Comparison of ENCODE assay signal across 12 cellular contexts in the genomic region with DNA sequence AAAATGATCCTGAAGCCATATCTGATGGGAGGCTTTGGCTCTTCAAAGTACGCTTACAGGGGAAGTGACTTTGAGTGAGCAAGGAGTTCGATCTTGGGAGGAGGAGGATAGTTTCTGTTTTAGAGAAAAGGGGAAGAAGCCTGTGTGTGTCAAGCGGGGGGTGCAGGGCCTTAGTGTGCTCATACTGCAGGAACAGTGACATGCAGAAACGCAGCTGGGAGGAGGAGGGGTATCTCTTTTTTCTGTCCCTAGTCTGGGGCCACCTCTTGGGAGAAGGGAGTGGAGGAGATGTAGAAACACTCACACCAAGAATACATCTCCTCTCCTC. TPM values are rescaled to one million over a fixed set of nuclear protein-coding genes. Genes with fewer than 3 reads are reported as not detected.
A peak's percentile ranks its signal among the peaks of the same experiment; 100 is the strongest.
DNase-seq lines count a peak whose midpoint lies in the region; ATAC-seq and TF ChIP-seq lines count a peak whose summit lies in the region.
"Had no signal": no experiment of that assay in that cellular context is flagged by ENCODE, and none has a peak within 500 bp of the region (broad histone marks: within the 10 kb centered on the region; RNA-seq: fewer than 3 reads in every experiment).

No MANE protein-coding gene starts in this region.

- H3K27ac ChIP-seq in foreskin keratinocyte = no peak overlapping the region
- no peak overlapping the region for H3K27ac ChIP-seq in effector memory CD4-positive, alpha-beta T cell (ENCODE audit: insufficient read depth, low read length, poor library complexity, severe bottlenecking)

- CTCF ChIA-PET in GM10248 (lab: Yijun Ruan, JAX) = interaction anchor here (0.6 to 1.3 kb wide), 4 partner anchors 10 to 194 kb away, joined by 3 to 5 read pairs (median 3); no protein-coding TSS in a partner anchor

- H3K27me3 Mint-ChIP-seq in immature natural killer cell (ENCODE audit: low read depth in 3 of 3) = peaks cover 2 to 10% (median 3%) of the 10 kb centered on the region in 3 donors

- intact Hi-C loops in posterior vena cava (cut with DNase I) = no loop called here

- POLR2A ChIA-PET in GM10248 (lab: Yijun Ruan, JAX) = no interaction called here

- H3K4me1 Mint-ChIP-seq in immature natural killer cell = no peaks in the 10 kb centered on the region

- peak; percentile 54 for DNase-seq in GM10248 (ENCODE audit: extremely low spot score)
- DNase-seq in NOMO-1 (lab: John Stamatoyannopoulos, UW; ENCODE audit: unreplicated experiment in 2 of 2) = peak; percentile 95 to 97
- DNase-seq in posterior vena cava (ENCODE audit: low spot score) = peak; percentile 85
- DNase-seq in foreskin keratinocyte = no peak
- no peak for DNase-seq in effector memory CD4-positive, alpha-beta T cell
- no peak for DNase-seq in immature natural killer cell
- DNase-seq: H7, NCI-H2029 had no signal

- H3K9me3 Mint-ChIP-seq in immature natural killer cell = no peaks in the 10 kb centered on the region

- ATAC-seq in esophagus mucosa = peak; percentile 26
- ATAC-seq in foreskin keratinocyte = no peak
- no peak for ATAC-seq in GM21423 (IDR thresholded peaks at IDR 0.05; ENCODE audit: unreplicated experiment)
- ATAC-seq: SK-N-SH treated with all-trans-retinoic acid at 6 μM for 48 hours had no signal

- H3K9me3 ChIP-seq in effector memory CD4-positive, alpha-beta T cell (ENCODE audit: control insufficient read depth, low read length) = no peaks in the 10 kb centered on the region

- H3K36me3 ChIP-seq in effector memory CD4-positive, alpha-beta T cell (ENCODE audit: control insufficient read depth, insufficient read depth, low read length) = no peaks in the 10 kb centered on the region

- H3K4me3 Mint-ChIP-seq in immature natural killer cell = no peak overlapping the region

- no peaks in the 10 kb centered on the region for H3K27me3 ChIP-seq in foreskin keratinocyte
- no peaks in the 10 kb centered on the region for H3K27me3 ChIP-seq in effector memory CD4-positive, alpha-beta T cell (replicated peaks; ENCODE audit: control insufficient read depth, insufficient read depth, low read length, poor library complexity, severe bottlenecking)

- H3K36me3 Mint-ChIP-seq in immature natural killer cell = no peaks in the 10 kb centered on the region

- H3K27ac Mint-ChIP-seq in immature natural killer cell = no peak overlapping the region

- TF ChIP-seq CTCF in GM10248 (IDR thresholded peaks at IDR 0.05; ENCODE audit: control extremely low read depth, extremely low read depth, low read depth, missing control alignments) (no peak), foreskin keratinocyte (conservative IDR thresholded peaks at IDR 0.05) (no peak)

- no peaks in the 10 kb centered on the region for H3K4me1 ChIP-seq in foreskin keratinocyte
- H3K4me1 ChIP-seq in effector memory CD4-positive, alpha-beta T cell (ENCODE audit: control insufficient read depth, insufficient read depth, low read length, poor library complexity, severe bottlenecking) = no peaks in the 10 kb centered on the region

- H3K4me3 ChIP-seq in effector memory CD4-positive, alpha-beta T cell (ENCODE audit: insufficient read depth, low read depth, low read length, poor library complexity, severe bottlenecking) = no peak overlapping the region

RNA-seq across cellular contexts. Expression of a gene that starts 19.8 kb away (rescaled TPM):
- not detected for total RNA-seq in esophagus mucosa
- under 1 TPM in 1 of 2 donors, not detected in 1; 0.24 TPM for total RNA-seq in posterior vena cava
- not detected in 2 replicates for total RNA-seq in foreskin keratinocyte
- not detected in 2 replicates for polyA plus RNA-seq in foreskin keratinocyte
- polyA plus RNA-seq in immature natural killer cell = under 1 TPM in 1 of 3 donors, not detected in 2; 0.35 TPM
- total RNA-seq: fibroblast of villous mesenchyme, H7 had no signal

RNA-seq across cellular contexts. Expression of a gene that starts 46.5 kb away (rescaled TPM):
- 1.0 TPM for total RNA-seq in esophagus mucosa
- 10 to 100 TPM in 1 of 2 donors, 1 to 10 TPM in 1; 8.8 to 13.3 TPM for total RNA-seq in posterior vena cava
- total RNA-seq in foreskin keratinocyte = 0.28 and 0.48 TPM in 2 replicates
- 0.31 and 0.43 TPM in 2 replicates for polyA plus RNA-seq in foreskin keratinocyte
- polyA plus RNA-seq in immature natural killer cell = under 1 TPM; 0.60 to 0.95 (median 0.63) TPM
- total RNA-seq: fibroblast of villous mesenchyme, H7 had no signal

Comparison
In these comparisons a context has a peak if more than half of its experiments do, and no peak if none do; other contexts are left out.
1. DNase-seq: peak in GM10248 (single experiment), NOMO-1 (2 of 2) and posterior vena cava (single experiment); none in foreskin keratinocyte (0 of 2), effector memory CD4-positive, alpha-beta T cell (0 of 3) and immature natural killer cell (0 of 3).